1 cellular context compared by ENCODE assay signal in genomic region chr2:25482341-25482740, GRCh38.
TF ChIP-seq lines count a peak whose summit lies in the region.

No MANE protein-coding gene starts in this region.

TF ChIP-seq in IMR-90, 13 proteins besides CTCF, POLR2A, EP300 and RAD21:
- TF ChIP-seq, protein P1, sequence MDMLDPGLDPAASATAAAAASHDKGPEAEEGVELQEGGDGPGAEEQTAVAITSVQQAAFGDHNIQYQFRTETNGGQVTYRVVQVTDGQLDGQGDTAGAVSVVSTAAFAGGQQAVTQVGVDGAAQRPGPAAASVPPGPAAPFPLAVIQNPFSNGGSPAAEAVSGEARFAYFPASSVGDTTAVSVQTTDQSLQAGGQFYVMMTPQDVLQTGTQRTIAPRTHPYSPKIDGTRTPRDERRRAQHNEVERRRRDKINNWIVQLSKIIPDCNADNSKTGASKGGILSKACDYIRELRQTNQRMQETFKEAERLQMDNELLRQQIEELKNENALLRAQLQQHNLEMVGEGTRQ (IDR thresholded peaks at IDR 0.05; ENCODE audit: low read depth, low read length), result no peak
- no peak for TF ChIP-seq SMC3 (IDR thresholded peaks at IDR 0.05; ENCODE audit: low read depth, low read length)
- TF ChIP-seq, protein P2, sequence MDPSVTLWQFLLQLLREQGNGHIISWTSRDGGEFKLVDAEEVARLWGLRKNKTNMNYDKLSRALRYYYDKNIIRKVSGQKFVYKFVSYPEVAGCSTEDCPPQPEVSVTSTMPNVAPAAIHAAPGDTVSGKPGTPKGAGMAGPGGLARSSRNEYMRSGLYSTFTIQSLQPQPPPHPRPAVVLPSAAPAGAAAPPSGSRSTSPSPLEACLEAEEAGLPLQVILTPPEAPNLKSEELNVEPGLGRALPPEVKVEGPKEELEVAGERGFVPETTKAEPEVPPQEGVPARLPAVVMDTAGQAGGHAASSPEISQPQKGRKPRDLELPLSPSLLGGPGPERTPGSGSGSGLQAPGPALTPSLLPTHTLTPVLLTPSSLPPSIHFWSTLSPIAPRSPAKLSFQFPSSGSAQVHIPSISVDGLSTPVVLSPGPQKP (IDR thresholded peaks at IDR 0.05; ENCODE audit: borderline replicate concordance, low read depth, low read length), result no peak
- TF ChIP-seq MXI1 (IDR thresholded peaks at IDR 0.05; ENCODE audit: borderline replicate concordance, low read depth, low read length), result no peak
- no peak for TF ChIP-seq RCOR1 (IDR thresholded peaks at IDR 0.05; ENCODE audit: insufficient replicate concordance, low read length)
- no peak for TF ChIP-seq CHD1 (IDR thresholded peaks at IDR 0.05; ENCODE audit: low read depth, low read length)
- no peak for TF ChIP-seq NFE2L2 (IDR thresholded peaks at IDR 0.05; ENCODE audit: low read depth, low read length)
- TF ChIP-seq FOS (IDR thresholded peaks at IDR 0.05; ENCODE audit: low read depth, low read length), result no peak
- TF ChIP-seq CEBPB (IDR thresholded peaks at IDR 0.05; ENCODE audit: low read depth, low read length), result no peak
- no peak for TF ChIP-seq RFX5 (IDR thresholded peaks at IDR 0.05; ENCODE audit: low read depth, low read length)
- no peak for TF ChIP-seq BHLHE40 (IDR thresholded peaks at IDR 0.05; ENCODE audit: low read depth, low read length)
- TF ChIP-seq MAFK (IDR thresholded peaks at IDR 0.05; ENCODE audit: low read depth, low read length), result no peak
- TF ChIP-seq MAZ (IDR thresholded peaks at IDR 0.05; ENCODE audit: borderline replicate concordance, low read depth, low read length), result no peak
